Comparison of ENCODE assay signal across 16 cellular contexts in genomic region chr11:35148163-35148562, GRCh38. TPM values are rescaled to one million over a fixed set of nuclear protein-coding genes. Genes with fewer than 3 reads are reported as not detected.
DNase-seq lines count a peak whose midpoint lies in the region; ATAC-seq and TF ChIP-seq lines count a peak whose summit lies in the region.
"Had no signal": no experiment of that assay in that cellular context is flagged by ENCODE, and none has a peak within 500 bp of the region (broad histone marks: within the 10 kb centered on the region; RNA-seq: fewer than 3 reads in every experiment).

No MANE protein-coding gene starts in this region.

- TF ChIP-seq CTCF in OCI-LY3 (IDR thresholded peaks at IDR 0.05; ENCODE audit: low read depth, low read length) = no peak
- TF ChIP-seq CTCF in Caco-2 (IDR thresholded peaks at IDR 0.05; ENCODE audit: insufficient read depth in 1 of 2, low read depth in 1 of 2, low read length in 1 of 2, severe bottlenecking in 1 of 2, unreplicated experiment in 1 of 2) = no peak

- DNase-seq in activated CD4-positive, alpha-beta T cell treated with anti-CD3 and anti-CD28 coated beads, Interleukin-2, amount 10 ng/mL, durations not matched to agents 7 days and 5 days = peak; percentile 33
- DNase-seq in activated CD4-positive, alpha-beta T cell treated with anti-CD3 and anti-CD28 coated beads, Interleukin-2, amount 50 U/mL, for 4 hours = no peak
- no peak for DNase-seq in natural killer cell treated with Interleukin-12 subunit alpha and Interleukin-12 subunit beta and Interleukin-15 and Interleukin-18, amount 100 ng/mL, for 72 hours (ENCODE audit: low spot score)
- DNase-seq in Caco-2 (no peak), ureter (ENCODE audit: low spot score) (no peak)
- DNase-seq: COR-L47, GF-D8, MM.1S, naive B cell, NCI-H748 treated with DMSO at 0.1 percent for 48 hours, uterus had no signal

- peak overlapping the region; percentile 86 for H3K27ac Mint-ChIP-seq in activated CD4-positive, alpha-beta T cell treated with anti-CD3 and anti-CD28 coated beads, Interleukin-2, amount 10 ng/mL, durations not matched to agents 7 days and 5 days
- H3K27ac Mint-ChIP-seq in activated T-helper 17 cell treated with anti-CD3 and anti-CD28 coated beads, Interleukin-2, amount 50 U/mL, for 72 hours = peak overlapping the region; percentile 100
- peak overlapping the region; percentile 97 for H3K27ac Mint-ChIP-seq in natural killer cell treated with Interleukin-12 subunit alpha and Interleukin-12 subunit beta and Interleukin-15 and Interleukin-18, amount 100 ng/mL, for 72 hours
- H3K27ac Mint-ChIP-seq in Caco-2 (ENCODE audit: unreplicated experiment) = no peak overlapping the region

- H3K4me1 ChIP-seq in OCI-LY3 (ENCODE audit: low read length) (peaks cover 98% of the 10 kb centered on the region), Caco-2 (peaks cover 28% of the 10 kb centered on the region)

- H3K9me3 ChIP-seq in OCI-LY3 (ENCODE audit: insufficient read depth, low read length) (no peaks in the 10 kb centered on the region), Caco-2 (no peaks in the 10 kb centered on the region)
- H3K9me3 ChIP-seq: A549, uterus had no signal

- H3K27me3 Mint-ChIP-seq in activated CD4-positive, alpha-beta T cell treated with anti-CD3 and anti-CD28 coated beads, Interleukin-2, amount 10 ng/mL, durations not matched to agents 7 days and 5 days = no peaks in the 10 kb centered on the region
- no peaks in the 10 kb centered on the region for H3K27me3 Mint-ChIP-seq in activated T-helper 17 cell treated with anti-CD3 and anti-CD28 coated beads, Interleukin-2, amount 50 U/mL, for 72 hours
- no peaks in the 10 kb centered on the region for H3K27me3 Mint-ChIP-seq in natural killer cell treated with Interleukin-12 subunit alpha and Interleukin-12 subunit beta and Interleukin-15 and Interleukin-18, amount 100 ng/mL, for 72 hours
- no peaks in the 10 kb centered on the region for H3K27me3 Mint-ChIP-seq in Caco-2 (ENCODE audit: insufficient read depth, unreplicated experiment)
- H3K27me3 Mint-ChIP-seq: naive B cell had no signal

- no peak for ATAC-seq in activated T-helper 17 cell treated with anti-CD3 and anti-CD28 coated beads, Interleukin-2, amount 50 U/mL, for 72 hours (replicated peaks)
- ATAC-seq in natural killer cell treated with Interleukin-12 subunit alpha and Interleukin-12 subunit beta and Interleukin-15 and Interleukin-18, amount 100 ng/mL, for 72 hours = no peak
- ATAC-seq in HG03520 (IDR thresholded peaks at IDR 0.05; ENCODE audit: unreplicated experiment) = no peak
- ATAC-seq: A549, Right ventricle myocardium inferior had no signal

- H3K27me3 ChIP-seq in OCI-LY3 (ENCODE audit: low read depth, low read length) (no peaks in the 10 kb centered on the region), Caco-2 (replicated peaks; ENCODE audit: control insufficient read depth, insufficient read depth, low read length) (no peaks in the 10 kb centered on the region)
- H3K27me3 ChIP-seq: uterus had no signal

- H3K79me2 ChIP-seq in OCI-LY3 (ENCODE audit: low read length) = peaks cover 100% of the 10 kb centered on the region

- peaks cover 94% of the 10 kb centered on the region for H3K4me1 Mint-ChIP-seq in activated CD4-positive, alpha-beta T cell treated with anti-CD3 and anti-CD28 coated beads, Interleukin-2, amount 10 ng/mL, durations not matched to agents 7 days and 5 days
- H3K4me1 Mint-ChIP-seq in activated T-helper 17 cell treated with anti-CD3 and anti-CD28 coated beads, Interleukin-2, amount 50 U/mL, for 72 hours = peaks cover 83% of the 10 kb centered on the region
- peaks cover 85 to 92% of the 10 kb centered on the region in 2 donors for H3K4me1 Mint-ChIP-seq in natural killer cell treated with Interleukin-12 subunit alpha and Interleukin-12 subunit beta and Interleukin-15 and Interleukin-18, amount 100 ng/mL, for 72 hours (ENCODE audit: low read depth in 2 of 2)
- H3K4me1 Mint-ChIP-seq in Caco-2 (ENCODE audit: low read depth, unreplicated experiment) = peaks cover 25% of the 10 kb centered on the region

- H3K4me3 ChIP-seq in OCI-LY3 (ENCODE audit: low read length) (peak overlapping the region; percentile 5), Caco-2 (ENCODE audit: low read depth, low read length) (no peak overlapping the region)
- H3K4me3 ChIP-seq: A549, uterus had no signal

- intact Hi-C loops in Caco-2 (cut with micrococcal nuclease; ENCODE audit: unreplicated experiment) = no loop called here

- H3K36me3 Mint-ChIP-seq in activated CD4-positive, alpha-beta T cell treated with anti-CD3 and anti-CD28 coated beads, Interleukin-2, amount 10 ng/mL, durations not matched to agents 7 days and 5 days (ENCODE audit: low read depth) = peaks cover 94% of the 10 kb centered on the region
- peaks cover 100% of the 10 kb centered on the region for H3K36me3 Mint-ChIP-seq in activated T-helper 17 cell treated with anti-CD3 and anti-CD28 coated beads, Interleukin-2, amount 50 U/mL, for 72 hours (ENCODE audit: low read depth)
- peaks cover 50% of the 10 kb centered on the region for H3K36me3 Mint-ChIP-seq in natural killer cell treated with Interleukin-12 subunit alpha and Interleukin-12 subunit beta and Interleukin-15 and Interleukin-18, amount 100 ng/mL, for 72 hours
- H3K36me3 Mint-ChIP-seq in Caco-2 (ENCODE audit: insufficient read depth, unreplicated experiment) = no peaks in the 10 kb centered on the region

- peaks cover 97% of the 10 kb centered on the region for H4K20me1 ChIP-seq in OCI-LY3 (ENCODE audit: insufficient read depth, low read length)

- POLR2A ChIA-PET in activated CD4-positive, alpha-beta T cell treated with anti-CD3 and anti-CD28 coated beads, Interleukin-2, amount 10 ng/mL, durations not matched to agents 7 days and 5 days (lab: Charles Lee) = no interaction called here
- POLR2A ChIA-PET in Caco-2 (lab: Charles Lee) = no interaction called here

- CTCF ChIA-PET in activated CD4-positive, alpha-beta T cell treated with anti-CD3 and anti-CD28 coated beads, Interleukin-2, amount 10 ng/mL, durations not matched to agents 7 days and 5 days (lab: Charles Lee) = interaction anchor here (0.5 to 9.6 kb wide), 7 partner anchors 13 to 214 kb away, joined by 3 to 95 read pairs (median 3); no protein-coding TSS in a partner anchor
- CTCF ChIA-PET in Caco-2 (lab: Charles Lee) = no interaction called here

- H2AFZ ChIP-seq in OCI-LY3 (ENCODE audit: low read depth, low read length) = no peak overlapping the region

- peaks cover 18% of the 10 kb centered on the region for H3K9me3 Mint-ChIP-seq in activated CD4-positive, alpha-beta T cell treated with anti-CD3 and anti-CD28 coated beads, Interleukin-2, amount 10 ng/mL, durations not matched to agents 7 days and 5 days
- peaks cover 3% of the 10 kb centered on the region for H3K9me3 Mint-ChIP-seq in activated T-helper 17 cell treated with anti-CD3 and anti-CD28 coated beads, Interleukin-2, amount 50 U/mL, for 72 hours
- H3K9me3 Mint-ChIP-seq in natural killer cell treated with Interleukin-12 subunit alpha and Interleukin-12 subunit beta and Interleukin-15 and Interleukin-18, amount 100 ng/mL, for 72 hours = peaks cover 10% of the 10 kb centered on the region
- no peaks in the 10 kb centered on the region for H3K9me3 Mint-ChIP-seq in Caco-2 (ENCODE audit: unreplicated experiment)

- no TSS peak for BruUV-seq in Caco-2 (replicated peaks; lab: Mats Ljungman, UMichigan)

- peak overlapping the region; percentile 50 for H3K4me2 ChIP-seq in OCI-LY3 (ENCODE audit: low read length)
- H3K4me2 ChIP-seq: A549 had no signal

- H3K27ac ChIP-seq in OCI-LY3 (ENCODE audit: low read length) = peak overlapping the region; percentile 55
- H3K27ac ChIP-seq: A549 had no signal

- H3K36me3 ChIP-seq in OCI-LY3 (replicated peaks; ENCODE audit: low read depth, low read length) (peaks cover 87% of the 10 kb centered on the region), Caco-2 (ENCODE audit: control insufficient read depth, insufficient read depth, low read length) (no peaks in the 10 kb centered on the region)
- H3K36me3 ChIP-seq: uterus had no signal

- no peak overlapping the region for H3K9ac ChIP-seq in OCI-LY3 (ENCODE audit: low read length)

- peak overlapping the region; percentile 0 for H3K4me3 Mint-ChIP-seq in activated CD4-positive, alpha-beta T cell treated with anti-CD3 and anti-CD28 coated beads, Interleukin-2, amount 10 ng/mL, durations not matched to agents 7 days and 5 days
- peak overlapping the region; percentile 93 for H3K4me3 Mint-ChIP-seq in activated T-helper 17 cell treated with anti-CD3 and anti-CD28 coated beads, Interleukin-2, amount 50 U/mL, for 72 hours
- peak overlapping the region; percentile 99 for H3K4me3 Mint-ChIP-seq in natural killer cell treated with Interleukin-12 subunit alpha and Interleukin-12 subunit beta and Interleukin-15 and Interleukin-18, amount 100 ng/mL, for 72 hours
- H3K4me3 Mint-ChIP-seq in Caco-2 (ENCODE audit: unreplicated experiment) = no peak overlapping the region

RNA-seq across cellular contexts. Expression of gene CD44, which starts 9.2 kb away (rescaled TPM):
- 100 to 1,000 TPM; 518 to 534 TPM for total RNA-seq in activated CD4-positive, alpha-beta T cell treated with anti-CD3 and anti-CD28 coated beads, Interleukin-2, amount 10 ng/mL, durations not matched to agents 7 days and 5 days
- 100 to 1,000 TPM; 408 to 664 TPM for total RNA-seq in activated T-helper 17 cell treated with anti-CD3 and anti-CD28 coated beads, Interleukin-2, amount 50 U/mL, for 72 hours
- 100 to 1,000 TPM; 698 to 736 TPM for total RNA-seq in natural killer cell treated with Interleukin-12 subunit alpha and Interleukin-12 subunit beta and Interleukin-15 and Interleukin-18, amount 100 ng/mL, for 72 hours
- 50.4 and 61.4 TPM in 2 replicates for total RNA-seq in Caco-2 (2022)
- 348 TPM for total RNA-seq in ureter
